ENCODE assay signal across 21 cellular contexts in the genomic region with DNA sequence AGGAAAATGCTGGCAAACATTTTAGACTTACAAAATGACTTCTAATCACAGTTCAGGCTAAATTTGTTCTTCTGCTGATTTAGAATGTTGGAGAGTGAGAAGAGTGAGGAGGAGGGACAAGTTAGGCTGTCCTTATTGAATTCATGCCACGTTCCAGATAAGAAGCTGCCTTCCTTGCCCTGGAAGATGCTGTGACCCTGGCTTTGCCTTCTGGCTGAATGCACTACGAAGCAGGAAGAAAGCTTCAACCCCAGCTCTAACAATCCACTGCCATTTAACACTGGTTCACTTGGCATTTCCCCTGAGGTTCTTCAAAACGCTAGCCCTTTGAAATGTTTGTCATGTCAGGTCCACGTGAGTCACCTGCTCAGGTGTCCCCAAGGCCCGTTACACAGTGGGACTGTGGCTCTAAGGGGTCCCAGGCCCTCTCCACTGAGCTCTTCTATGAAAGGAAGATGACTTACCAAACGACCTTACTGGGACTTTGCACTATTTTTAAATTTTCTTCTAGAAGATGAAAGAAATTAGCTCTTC. TPM values are rescaled to one million over a fixed set of nuclear protein-coding genes. Genes with fewer than 3 reads are reported as not detected.
DNase-seq lines count a peak whose midpoint lies in the region; ATAC-seq and TF ChIP-seq lines count a peak whose summit lies in the region.
"Had no signal": no experiment of that assay in that cellular context is flagged by ENCODE, and none has a peak within 500 bp of the region (broad histone marks: within the 10 kb centered on the region; RNA-seq: fewer than 3 reads in every experiment).

No MANE protein-coding gene starts in this region.

- no peaks in the 10 kb centered on the region for H3K27me3 ChIP-seq in GM23248 (replicated peaks; ENCODE audit: insufficient read depth)
- H3K27me3 ChIP-seq: esophagus muscularis mucosa had no signal

- peak overlapping the region; percentile 61 for H3K4me3 Mint-ChIP-seq in activated CD4-positive, alpha-beta T cell treated with anti-CD3 and anti-CD28 coated beads, Interleukin-2, amount 10 ng/mL, durations not matched to agents 24 days and 14 days
- peak overlapping the region; percentile 84 for H3K4me3 Mint-ChIP-seq in stimulated activated effector memory CD8-positive, alpha-beta T cell treated with anti-CD3 and anti-CD28 coated beads, Interleukin-12 subunit alpha, Interleukin-12 subunit beta, amount 100 ng/mL, for 72 hours
- H3K4me3 Mint-ChIP-seq in nephron progenitor cell, result no peak overlapping the region
- H3K4me3 Mint-ChIP-seq: CD14-positive monocyte, naive B cell had no signal

- no peak overlapping the region for H3K4me2 ChIP-seq in GM23248 (ENCODE audit: unreplicated experiment)
- H3K4me2 ChIP-seq: KMS-11 had no signal

- H3K9ac ChIP-seq in GM23248, result no peak overlapping the region
- H3K9ac ChIP-seq: KMS-11 had no signal

- H3K4me1 Mint-ChIP-seq in activated CD4-positive, alpha-beta T cell treated with anti-CD3 and anti-CD28 coated beads, Interleukin-2, amount 10 ng/mL, durations not matched to agents 24 days and 14 days, result peaks cover 91% of the 10 kb centered on the region
- peaks cover 93% of the 10 kb centered on the region for H3K4me1 Mint-ChIP-seq in stimulated activated effector memory CD8-positive, alpha-beta T cell treated with anti-CD3 and anti-CD28 coated beads, Interleukin-12 subunit alpha, Interleukin-12 subunit beta, amount 100 ng/mL, for 72 hours
- H3K4me1 Mint-ChIP-seq in nephron progenitor cell, result no peaks in the 10 kb centered on the region

- H3K9me3 Mint-ChIP-seq in activated CD4-positive, alpha-beta T cell treated with anti-CD3 and anti-CD28 coated beads, Interleukin-2, amount 10 ng/mL, durations not matched to agents 24 days and 14 days, result no peaks in the 10 kb centered on the region
- no peaks in the 10 kb centered on the region for H3K9me3 Mint-ChIP-seq in activated naive CD4-positive, alpha-beta T cell treated with anti-CD3 and anti-CD28 coated beads, Interleukin-2, amount 50 U/mL, for 72 hours
- H3K9me3 Mint-ChIP-seq in stimulated activated effector memory CD8-positive, alpha-beta T cell treated with anti-CD3 and anti-CD28 coated beads, Interleukin-12 subunit alpha, Interleukin-12 subunit beta, amount 100 ng/mL, for 72 hours, result no peaks in the 10 kb centered on the region
- H3K9me3 Mint-ChIP-seq in nephron progenitor cell, result no peaks in the 10 kb centered on the region
- H3K9me3 Mint-ChIP-seq: CD14-positive monocyte, naive B cell had no signal

- ATAC-seq in activated naive CD4-positive, alpha-beta T cell treated with anti-CD3 and anti-CD28 coated beads, Interleukin-2, amount 50 U/mL, for 72 hours, result peak; percentile 9 to 32
- no peak for ATAC-seq in stimulated activated effector memory CD8-positive, alpha-beta T cell treated with anti-CD3 and anti-CD28 coated beads, Interleukin-12 subunit alpha, Interleukin-12 subunit beta, amount 100 ng/mL, for 72 hours
- ATAC-seq: Right ventricle myocardium inferior had no signal

- H3K9me3 ChIP-seq in GM23248 (ENCODE audit: low read depth), result no peaks in the 10 kb centered on the region
- H3K9me3 ChIP-seq: esophagus muscularis mucosa had no signal

- H3K36me3 Mint-ChIP-seq in activated CD4-positive, alpha-beta T cell treated with anti-CD3 and anti-CD28 coated beads, Interleukin-2, amount 10 ng/mL, durations not matched to agents 24 days and 14 days (ENCODE audit: low read depth), result peaks cover 44% of the 10 kb centered on the region
- peaks cover 0 to 9% of the 10 kb centered on the region in 2 donors for H3K36me3 Mint-ChIP-seq in activated naive CD4-positive, alpha-beta T cell treated with anti-CD3 and anti-CD28 coated beads, Interleukin-2, amount 50 U/mL, for 72 hours
- peaks cover 39% of the 10 kb centered on the region for H3K36me3 Mint-ChIP-seq in stimulated activated effector memory CD8-positive, alpha-beta T cell treated with anti-CD3 and anti-CD28 coated beads, Interleukin-12 subunit alpha, Interleukin-12 subunit beta, amount 100 ng/mL, for 72 hours
- no peaks in the 10 kb centered on the region for H3K36me3 Mint-ChIP-seq in nephron progenitor cell (ENCODE audit: low read depth)
- H3K36me3 Mint-ChIP-seq: naive B cell had no signal

- no peaks in the 10 kb centered on the region for H3K79me2 ChIP-seq in GM23248 (ENCODE audit: insufficient read depth)

- peak; percentile 26 for DNase-seq in activated T-cell treated with anti-CD3 and anti-CD28 coated beads for 4 hours
- DNase-seq in activated T-cell treated with anti-CD3 and anti-CD28 coated beads, Interleukin-2, amount 50 U/mL, for 1 hour, result no peak
- peak; percentile 64 for DNase-seq in activated CD4-positive, alpha-beta T cell treated with anti-CD3 and anti-CD28 coated beads, Interleukin-2, amount 10 ng/mL, durations not matched to agents 24 days and 14 days
- DNase-seq in activated naive CD4-positive, alpha-beta T cell treated with anti-CD3 and anti-CD28 coated beads, Interleukin-2, amount 50 U/mL, for 72 hours (ENCODE audit: low spot score in 2 of 2), result no peak
- no peak for DNase-seq in stimulated activated effector memory CD8-positive, alpha-beta T cell treated with anti-CD3 and anti-CD28 coated beads, Interleukin-12 subunit alpha, Interleukin-12 subunit beta, amount 100 ng/mL, for 72 hours (ENCODE audit: low spot score in 2 of 2)
- DNase-seq in GM23248, result no peak
- DNase-seq in coronary artery (ENCODE audit: low spot score), result no peak
- no peak for DNase-seq in nephron progenitor cell
- DNase-seq: ACHN, activated gamma-delta T cell treated with Interleukin-2 at 50 U/mL for 16 hours, DMS79 treated with DMSO at 0.1 percent for 48 hours, H7, naive B cell, NCI-H1092, NCI-H2081, posterior cingulate gyrus had no signal

- no peaks in the 10 kb centered on the region for H4K20me1 ChIP-seq in GM23248 (ENCODE audit: insufficient read depth)

- no peak overlapping the region for H2AFZ ChIP-seq in GM23248

- no peak overlapping the region for H3K27ac ChIP-seq in GM23248
- H3K27ac ChIP-seq in coronary artery, result no peak overlapping the region
- H3K27ac ChIP-seq: esophagus muscularis mucosa, KMS-11 had no signal

- H3K27ac Mint-ChIP-seq in activated CD4-positive, alpha-beta T cell treated with anti-CD3 and anti-CD28 coated beads, Interleukin-2, amount 10 ng/mL, durations not matched to agents 24 days and 14 days, result peak overlapping the region; percentile 99
- H3K27ac Mint-ChIP-seq in activated naive CD4-positive, alpha-beta T cell treated with anti-CD3 and anti-CD28 coated beads, Interleukin-2, amount 50 U/mL, for 72 hours, result peak overlapping the region; percentile 97 to 98
- peak overlapping the region; percentile 99 for H3K27ac Mint-ChIP-seq in stimulated activated effector memory CD8-positive, alpha-beta T cell treated with anti-CD3 and anti-CD28 coated beads, Interleukin-12 subunit alpha, Interleukin-12 subunit beta, amount 100 ng/mL, for 72 hours
- H3K27ac Mint-ChIP-seq in nephron progenitor cell, result no peak overlapping the region
- H3K27ac Mint-ChIP-seq: CD14-positive monocyte had no signal

- no peaks in the 10 kb centered on the region for H3K27me3 Mint-ChIP-seq in activated CD4-positive, alpha-beta T cell treated with anti-CD3 and anti-CD28 coated beads, Interleukin-2, amount 10 ng/mL, durations not matched to agents 24 days and 14 days
- H3K27me3 Mint-ChIP-seq in nephron progenitor cell (ENCODE audit: low read depth, poor library complexity), result peaks cover 3% of the 10 kb centered on the region
- H3K27me3 Mint-ChIP-seq: naive B cell had no signal

- in situ Hi-C loops in GM23248 (cut with MboI), result no loop called here

- peaks cover 45% of the 10 kb centered on the region for H3F3A ChIP-seq in GM23248 (ENCODE audit: insufficient read depth)

- H3K9me2 ChIP-seq in GM23248 (ENCODE audit: insufficient read depth), result no peaks in the 10 kb centered on the region

- no peaks in the 10 kb centered on the region for H3K36me3 ChIP-seq in GM23248 (ENCODE audit: low read depth)
- H3K36me3 ChIP-seq: esophagus muscularis mucosa had no signal

- peaks cover 40% of the 10 kb centered on the region for H3K4me1 ChIP-seq in GM23248 (ENCODE audit: insufficient read depth)

- H3K4me3 ChIP-seq in GM23248 (no peak overlapping the region), coronary artery (no peak overlapping the region)
- H3K4me3 ChIP-seq: esophagus muscularis mucosa, lung had no signal

- intact Hi-C loops in activated CD4-positive, alpha-beta T cell treated with anti-CD3 and anti-CD28 coated beads, Interleukin-2, amount 10 ng/mL, durations not matched to agents 24 days and 14 days (cut with micrococcal nuclease), result loop anchor here (1.0 to 10.0 kb wide), 6 partner anchors 8 to 558 kb away; a partner anchor contains a TSS

- 72 to 75% methylated on average over 6 of the region's 6 CpGs for WGBS in GM23248 (ENCODE audit: low coverage in 1 of 2, low lambda C conversion rate in 2 of 2, missing lambda C conversion rate in 2 of 2), 2 experiments

- TF ChIP-seq CTCF in coronary artery (IDR thresholded peaks at IDR 0.05) (no peak), nephron progenitor cell (IDR thresholded peaks at IDR 0.05) (no peak)

RNA-seq across cellular contexts. Expression of a gene that starts 30.0 kb away (rescaled TPM):
- 73.1 and 74.0 TPM in 2 replicates for total RNA-seq in activated CD4-positive, alpha-beta T cell treated with anti-CD3 and anti-CD28 coated beads, Interleukin-2, amount 10 ng/mL, durations not matched to agents 24 days and 14 days
- total RNA-seq in activated naive CD4-positive, alpha-beta T cell treated with anti-CD3 and anti-CD28 coated beads, Interleukin-2, amount 50 U/mL, for 72 hours, result 10 to 100 TPM; 27.0 to 31.7 TPM
- total RNA-seq in GM23248 (2014; rRNA removed; shearing (Covaris generic)), result 5.7 and 7.3 TPM in 2 replicates
- polyA plus RNA-seq in GM23248 (2016; fragmentation: Nextera tagmentation; extraction: Ambion mirVana), result 3.5 and 3.6 TPM in 2 replicates

Comparison
In these comparisons a context has a peak if more than half of its experiments do, and no peak if none do; other contexts are left out.
1. DNase-seq: peak in activated T-cell treated with anti-CD3 and anti-CD28 coated beads for 4 hours (single experiment) and activated CD4-positive, alpha-beta T cell treated with anti-CD3 and anti-CD28 coated beads, Interleukin-2, amount 10 ng/mL, durations not matched to agents 24 days and 14 days (single experiment); none in activated T-cell treated with anti-CD3 and anti-CD28 coated beads, Interleukin-2, amount 50 U/mL, for 1 hour (single experiment), activated naive CD4-positive, alpha-beta T cell treated with anti-CD3 and anti-CD28 coated beads, Interleukin-2, amount 50 U/mL, for 72 hours (0 of 2), stimulated activated effector memory CD8-positive, alpha-beta T cell treated with anti-CD3 and anti-CD28 coated beads, Interleukin-12 subunit alpha, Interleukin-12 subunit beta, amount 100 ng/mL, for 72 hours (0 of 2), GM23248 (single experiment), coronary artery (single experiment) and nephron progenitor cell (single experiment).